In the genomic region with DNA sequence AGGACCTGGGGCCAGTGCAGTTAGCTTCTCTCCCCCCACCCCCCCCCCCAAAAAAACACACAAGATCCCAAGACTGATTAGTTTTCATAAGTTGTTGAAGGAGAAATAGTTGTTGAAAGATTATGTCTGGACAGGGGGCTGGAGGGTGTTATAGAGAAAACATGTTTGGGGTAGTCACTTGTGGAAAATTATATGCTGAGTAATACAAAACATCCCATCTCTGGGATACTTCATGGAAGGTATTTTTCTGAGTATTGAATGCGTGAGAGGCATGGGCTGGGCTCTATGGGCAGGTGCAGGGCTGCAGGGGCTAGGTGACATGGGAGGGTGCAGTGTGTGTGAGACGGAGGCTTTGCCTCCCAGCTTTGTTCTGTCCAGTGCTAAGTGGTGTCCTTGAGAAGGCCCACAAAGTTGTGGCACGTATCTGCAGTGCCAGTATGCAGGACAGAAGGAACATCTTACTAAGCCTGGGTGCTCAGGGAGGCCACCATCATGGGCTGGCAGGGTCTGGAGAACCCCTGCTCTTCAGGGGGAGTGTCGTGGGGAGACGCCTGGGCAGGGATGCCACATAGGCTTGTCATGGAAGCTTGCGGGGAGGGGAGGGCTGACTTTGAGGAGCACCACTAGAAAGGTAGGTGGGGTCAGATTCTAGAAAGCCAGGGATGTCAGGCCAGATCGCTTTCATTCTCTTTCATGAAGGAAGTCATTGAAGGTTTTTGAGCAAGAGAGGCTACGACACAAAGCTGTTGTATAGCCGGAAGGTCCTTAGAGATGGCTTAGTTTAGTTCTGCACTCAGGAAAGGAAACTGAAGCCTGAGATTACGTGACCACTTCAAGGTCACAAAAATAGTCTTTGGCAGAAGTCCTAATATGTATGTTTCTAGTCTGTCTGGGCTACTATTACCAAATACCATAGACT, we compare ENCODE assay signal across 10 cellular contexts.
DNase-seq lines count a peak whose midpoint lies in the region; ATAC-seq and TF ChIP-seq lines count a peak whose summit lies in the region.
"Had no signal": no experiment of that assay in that cellular context is flagged by ENCODE, and none has a peak within 500 bp of the region (broad histone marks: within the 10 kb centered on the region; RNA-seq: fewer than 3 reads in every experiment).

No MANE protein-coding gene starts in this region.

- POLR2A ChIA-PET in naive thymus-derived CD4-positive, alpha-beta T cell (lab: Charles Lee): no interaction called here

- DNase-seq in naive thymus-derived CD4-positive, alpha-beta T cell: no peak
- DNase-seq in ovary (no peak), DMS 273 treated with DMSO at 0.1 percent for 48 hours (lab: John Stamatoyannopoulos, UW) (no peak), NCI-H2196 treated with DMSO at 0.1 percent for 48 hours (lab: John Stamatoyannopoulos, UW; ENCODE audit: unreplicated experiment) (no peak)

- peaks cover 28 to 61% (median 43%) of the 10 kb centered on the region in 7 donors for H3K4me1 Mint-ChIP-seq in naive thymus-derived CD4-positive, alpha-beta T cell

- no peak for TF ChIP-seq POLR2A in ovary (IDR thresholded peaks at IDR 0.05)

- no peaks in the 10 kb centered on the region for H3K36me3 ChIP-seq in naive thymus-derived CD4-positive, alpha-beta T cell (ENCODE audit: control insufficient read depth in 2 of 3, insufficient read depth in 3 of 3, low read length in 3 of 3)
- no peaks in the 10 kb centered on the region for H3K36me3 ChIP-seq in ovary
- H3K36me3 ChIP-seq: vagina had no signal

- TF ChIP-seq EP300 in ovary (IDR thresholded peaks at IDR 0.05): no peak

- H3K9me3 ChIP-seq in naive thymus-derived CD4-positive, alpha-beta T cell (ENCODE audit: control insufficient read depth in 2 of 3, low read length in 3 of 3): no peaks in the 10 kb centered on the region
- no peaks in the 10 kb centered on the region for H3K9me3 ChIP-seq in ovary
- H3K9me3 ChIP-seq: vagina had no signal

- no peaks in the 10 kb centered on the region for H3K27me3 Mint-ChIP-seq in naive thymus-derived CD4-positive, alpha-beta T cell

- H3K27ac Mint-ChIP-seq in naive thymus-derived CD4-positive, alpha-beta T cell: peak overlapping the region in 6 of 9 donors; percentile 21 to 76 (median 40)
- H3K27ac Mint-ChIP-seq: memory B cell had no signal

- H3K9me3 Mint-ChIP-seq in naive thymus-derived CD4-positive, alpha-beta T cell: no peaks in the 10 kb centered on the region
- H3K9me3 Mint-ChIP-seq: memory B cell had no signal

- WGBS in ovary, 3 donors: 72 to 82% (median 75%) methylated on average over 10 of the region's 10 CpGs

- H3K4me1 ChIP-seq in naive thymus-derived CD4-positive, alpha-beta T cell (ENCODE audit: control insufficient read depth in 2 of 2, insufficient read depth in 2 of 2, low read length in 2 of 2): peaks cover 0 to 4% of the 10 kb centered on the region in 2 donors
- H3K4me1 ChIP-seq in ovary (ENCODE audit: insufficient read depth): peaks cover 1% of the 10 kb centered on the region

- peak overlapping the region in 1 of 10 donors; percentile 31 for H3K4me3 Mint-ChIP-seq in naive thymus-derived CD4-positive, alpha-beta T cell
- H3K4me3 Mint-ChIP-seq: memory B cell had no signal

- H3K4me3 ChIP-seq in naive thymus-derived CD4-positive, alpha-beta T cell (ENCODE audit: low read length): no peak overlapping the region
- H3K4me3 ChIP-seq in ovary: no peak overlapping the region
- H3K4me3 ChIP-seq: vagina had no signal

- CTCF ChIA-PET in naive thymus-derived CD4-positive, alpha-beta T cell (lab: Charles Lee): no interaction called here

- no peaks in the 10 kb centered on the region for H3K27me3 ChIP-seq in naive thymus-derived CD4-positive, alpha-beta T cell (ENCODE audit: control insufficient read depth in 2 of 2, insufficient read depth in 2 of 2, low read length in 2 of 2)
- no peaks in the 10 kb centered on the region for H3K27me3 ChIP-seq in ovary
- H3K27me3 ChIP-seq: vagina had no signal

- no peaks in the 10 kb centered on the region for H3K36me3 Mint-ChIP-seq in naive thymus-derived CD4-positive, alpha-beta T cell
- H3K36me3 Mint-ChIP-seq: memory B cell had no signal

- ATAC-seq in GM18519 (IDR thresholded peaks at IDR 0.05; ENCODE audit: low FRiP score, unreplicated experiment): peak; percentile 76
- ATAC-seq in GM21529 (IDR thresholded peaks at IDR 0.05; ENCODE audit: unreplicated experiment): peak; percentile 76
- ATAC-seq in HG03571 (IDR thresholded peaks at IDR 0.05; ENCODE audit: unreplicated experiment): peak; percentile 63
- peak; percentile 24 for ATAC-seq in naive thymus-derived CD4-positive, alpha-beta T cell
- ATAC-seq: esophagus mucosa had no signal

- H3K27ac ChIP-seq in naive thymus-derived CD4-positive, alpha-beta T cell (ENCODE audit: low read depth, low read length): no peak overlapping the region
- no peak overlapping the region for H3K27ac ChIP-seq in ovary

- TF ChIP-seq CTCF in ovary (IDR thresholded peaks at IDR 0.05): no peak

- intact Hi-C loops in naive thymus-derived CD4-positive, alpha-beta T cell (cut with micrococcal nuclease): no loop called here
- intact Hi-C loops in ovary (cut with DNase I): no loop called here

Comparison
In these comparisons a context has a peak if more than half of its experiments do, and no peak if none do; other contexts are left out.
1. ATAC-seq: peak in every context shown above with its lines; median percentile 76 in GM18519; 76 in GM21529; 63 in HG03571; 24 in naive thymus-derived CD4-positive, alpha-beta T cell.